1 cellular context compared by ENCODE assay signal in genomic region chr2:73783402-73783801, GRCh38.
TF ChIP-seq lines count a peak whose summit lies in the region.
"Not testable (repeated sequence)": the region's sequence is repeated elsewhere in the genome, so short reads cannot be mapped to it uniquely, and the experiment has no call there.

No MANE protein-coding gene starts in this region.

TF ChIP-seq in K562, 482 proteins besides CTCF, POLR2A, EP300 and RAD21:
- TF ChIP-seq FOSL1 (tag; conservative IDR thresholded peaks at IDR 0.05): peak; percentile 52; the same call in 1 of the 2 replicates
- peak; percentile 52; the same call in 1 of the 2 replicates for TF ChIP-seq ATF3 (IDR thresholded peaks at IDR 0.05)
- TF ChIP-seq ATF3 (CRISPR knock-in tag; conservative IDR thresholded peaks at IDR 0.05): not testable (repeated sequence)
- TF ChIP-seq MGA (IDR thresholded peaks at IDR 0.05): peak; percentile 17; the same call in 1 of the 2 replicates
- TF ChIP-seq ZBTB11 (CRISPR knock-in tag; IDR thresholded peaks at IDR 0.05): 0 out of 6 replicates have a peak, but pooled peaks of 1 of the 3 experiments have one; percentile 21
